In the genomic region with DNA sequence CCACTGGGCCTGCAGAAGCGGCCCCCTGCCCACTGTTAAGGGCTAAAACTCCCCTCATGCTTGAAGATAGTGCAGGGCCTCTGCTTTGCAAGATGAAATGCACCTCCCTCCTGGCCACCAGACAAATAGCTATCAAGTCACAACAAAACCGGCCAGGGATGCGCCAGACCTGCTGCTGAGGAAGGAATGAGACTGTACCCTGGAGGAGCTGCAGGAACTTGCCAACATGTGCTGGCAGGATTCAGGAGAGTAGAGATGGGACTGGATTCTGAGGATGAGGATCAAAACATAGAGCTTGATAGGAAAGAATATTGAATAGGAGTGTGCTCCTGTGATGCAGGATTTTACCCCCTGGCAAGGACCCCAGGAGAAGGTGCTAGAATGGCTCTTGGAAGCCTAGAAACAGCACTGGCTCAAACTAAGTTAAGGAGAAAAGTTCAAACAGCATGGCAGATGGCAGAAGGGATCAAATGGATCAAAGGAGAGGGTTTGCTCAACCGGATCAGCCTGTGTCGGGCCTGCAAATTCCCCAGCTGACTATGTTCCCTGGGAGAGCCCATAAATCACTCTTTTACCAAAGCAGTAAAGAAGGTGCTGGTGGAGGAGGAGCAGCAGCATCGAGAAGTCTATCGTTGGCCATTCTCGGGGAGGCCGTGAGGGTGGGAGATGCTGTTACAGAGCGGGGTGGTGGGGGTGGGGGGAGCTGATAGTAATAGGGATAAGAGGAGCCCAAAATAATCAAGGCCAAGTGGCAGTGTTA, we compare ENCODE assay signal across 18 cellular contexts. TPM values are rescaled to one million over a fixed set of nuclear protein-coding genes. Genes with fewer than 3 reads are reported as not detected.
DNase-seq lines count a peak whose midpoint lies in the region; ATAC-seq and TF ChIP-seq lines count a peak whose summit lies in the region.
"Had no signal": no experiment of that assay in that cellular context is flagged by ENCODE, and none has a peak within 500 bp of the region (broad histone marks: within the 10 kb centered on the region; RNA-seq: fewer than 3 reads in every experiment).

No MANE protein-coding gene starts in this region.

- no peaks in the 10 kb centered on the region for H3K9me3 ChIP-seq in IMR-90 (ENCODE audit: control insufficient read depth, insufficient read depth, low read length)
- no peaks in the 10 kb centered on the region for H3K9me3 ChIP-seq in spleen
- no peaks in the 10 kb centered on the region for H3K9me3 ChIP-seq in CD8-positive, alpha-beta memory T cell (ENCODE audit: low read length)
- no peaks in the 10 kb centered on the region for H3K9me3 ChIP-seq in OCI-LY7 (ENCODE audit: low read length)
- H3K9me3 ChIP-seq: stomach had no signal

- no peak overlapping the region for H4K8ac ChIP-seq in IMR-90 (ENCODE audit: low read depth in 2 of 2, low read length in 2 of 2)

- BruUV-seq in IMR-90 (replicated peaks; lab: Mats Ljungman, UMichigan) (no TSS peak), OCI-LY7 (replicated peaks; lab: Mats Ljungman, UMichigan) (no TSS peak)

- H4K20me1 ChIP-seq in IMR-90 (ENCODE audit: insufficient read depth, low read length), result no peaks in the 10 kb centered on the region
- H4K20me1 ChIP-seq in OCI-LY7 (ENCODE audit: insufficient read depth, low read length), result no peaks in the 10 kb centered on the region

- H3K4me2 ChIP-seq in IMR-90 (ENCODE audit: low read depth, low read length), result no peak overlapping the region
- no peak overlapping the region for H3K4me2 ChIP-seq in OCI-LY7 (ENCODE audit: low read length)

- no peak overlapping the region for H4K5ac ChIP-seq in IMR-90 (ENCODE audit: low read depth, low read length)

- H3K79me2 ChIP-seq in OCI-LY7 (ENCODE audit: insufficient read depth, low read depth, low read length), result no peaks in the 10 kb centered on the region

- peak; percentile 19 for DNase-seq in IMR-90
- DNase-seq in WTC11 (ENCODE audit: low spot score), result no peak
- DNase-seq in islet precursor cell, result peak; percentile 88
- DNase-seq in spleen, result peak; percentile 18
- DNase-seq in NCI-H128 (lab: John Stamatoyannopoulos, UW; ENCODE audit: unreplicated experiment), result no peak
- DNase-seq in CD8-positive, alpha-beta memory T cell, result no peak
- DNase-seq in OCI-LY7 (ENCODE audit: low spot score), result no peak
- DNase-seq in activated gamma-delta T cell treated with Interleukin-2 at 50 U/mL for 16 hours, result no peak
- DNase-seq: activated naive CD8-positive, alpha-beta T cell treated with anti-CD3 and anti-CD28 coated beads for 36 hours; DND-41; effector CD8-positive, alpha-beta T cell; foreskin melanocyte; midbrain; NCI-H1930; Right ventricle myocardium superior; stomach; T-helper 2 cell had no signal

- intact Hi-C loops in IMR-90 (cut with micrococcal nuclease), result no loop called here
- intact Hi-C loops in spleen (cut with DNase I; ENCODE audit: low total_unique reads), result no loop called here
- intact Hi-C loops in OCI-LY7 (cut with micrococcal nuclease; ENCODE audit: unreplicated experiment), result no loop called here

- ATAC-seq in IMR-90 (ENCODE audit: low read depth), result no peak
- ATAC-seq in WTC11, result peak; percentile 65

- H2AK9ac ChIP-seq in IMR-90 (replicated peaks; ENCODE audit: low read depth, low read length, poor library complexity), result no peak overlapping the region

- POLR2A ChIA-PET in IMR-90 (lab: Charles Lee; ENCODE audit: unreplicated experiment), result no interaction called here
- POLR2A ChIA-PET in WTC11 (lab: Charles Lee), result interaction anchor here (1.4 kb wide), 1 partner anchor 105 kb away, joined by 3 read pairs; no protein-coding TSS in a partner anchor
- POLR2A ChIA-PET in CD8-positive, alpha-beta memory T cell (lab: Charles Lee), result no interaction called here
- POLR2A ChIA-PET in OCI-LY7 (lab: Charles Lee), result no interaction called here

- no peak overlapping the region for H3K18ac ChIP-seq in IMR-90 (ENCODE audit: low read depth, low read length)

- no peak overlapping the region for H3K56ac ChIP-seq in IMR-90 (ENCODE audit: extremely low read depth, insufficient read depth, low read length)

- H2AK5ac ChIP-seq in IMR-90 (ENCODE audit: low read depth, low read length), result no peak overlapping the region

- in situ Hi-C loops in IMR-90 (cut with MboI; ENCODE audit: low sequenced_read_pairs), result loop anchor here (25.0 kb wide), 1 partner anchor 431 kb away; no protein-coding TSS in a partner anchor

- H3K27me3 ChIP-seq in IMR-90 (ENCODE audit: control insufficient read depth, insufficient read depth, low read length), result peaks cover 27% of the 10 kb centered on the region
- peaks cover 0 to under 1% (median 0%) of the 10 kb centered on the region in 7 donors for H3K27me3 ChIP-seq in spleen (replicated peaks in 1 of 7)
- H3K27me3 ChIP-seq in CD8-positive, alpha-beta memory T cell (ENCODE audit: insufficient read depth, low read length, poor library complexity, severe bottlenecking), result no peaks in the 10 kb centered on the region
- H3K27me3 ChIP-seq: stomach had no signal

- TF ChIP-seq CTCF in IMR-90 (conservative IDR thresholded peaks at IDR 0.05; ENCODE audit: low read depth, low read length), result no peak
- no peak for TF ChIP-seq CTCF in WTC11 (IDR thresholded peaks at IDR 0.05)
- TF ChIP-seq CTCF in spleen (IDR thresholded peaks at IDR 0.05 in 8 of 11, conservative IDR thresholded peaks at IDR 0.05 in 3 of 11), result no peak
- TF ChIP-seq CTCF in OCI-LY7 (conservative IDR thresholded peaks at IDR 0.05; ENCODE audit: low read length), result no peak

- no peak overlapping the region for H2BK5ac ChIP-seq in IMR-90 (ENCODE audit: low read depth, low read length, poor library complexity, severe bottlenecking)

- no peaks in the 10 kb centered on the region for H3K9me2 ChIP-seq in OCI-LY7 (ENCODE audit: insufficient read depth, low read length)

- H3K36me3 Mint-ChIP-seq in WTC11, result peaks cover 3% of the 10 kb centered on the region; the same call in 1 of the 2 replicates
- no peaks in the 10 kb centered on the region for H3K36me3 Mint-ChIP-seq in CD8-positive, alpha-beta memory T cell
- H3K36me3 Mint-ChIP-seq: activated naive CD8-positive, alpha-beta T cell treated with anti-CD3 and anti-CD28 coated beads for 36 hours had no signal

- TF ChIP-seq POLR2A in IMR-90 (IDR thresholded peaks at IDR 0.05; ENCODE audit: low read depth, low read length), result no peak
- no peak for TF ChIP-seq POLR2A in spleen (IDR thresholded peaks at IDR 0.05)

- dilution Hi-C loops in IMR-90 (cut with HindIII; ENCODE audit: low sequenced_read_pairs, unreplicated experiment), result no loop called here

- no peaks in the 10 kb centered on the region for H3K27me3 Mint-ChIP-seq in WTC11 (ENCODE audit: low read depth)
- H3K27me3 Mint-ChIP-seq in CD8-positive, alpha-beta memory T cell, result peaks cover 2 to 8% of the 10 kb centered on the region in 2 donors

- H3K36me3 ChIP-seq in IMR-90 (ENCODE audit: control insufficient read depth, insufficient read depth, low read length), result no peaks in the 10 kb centered on the region
- H3K36me3 ChIP-seq in spleen, result no peaks in the 10 kb centered on the region
- no peaks in the 10 kb centered on the region for H3K36me3 ChIP-seq in CD8-positive, alpha-beta memory T cell (ENCODE audit: insufficient read depth, low read length)
- no peaks in the 10 kb centered on the region for H3K36me3 ChIP-seq in OCI-LY7 (ENCODE audit: insufficient read depth, low read length)
- H3K36me3 ChIP-seq: stomach had no signal

- no peaks in the 10 kb centered on the region for H3K9me1 ChIP-seq in IMR-90 (ENCODE audit: insufficient read depth, low read length)

- 83% methylated on average over 1 of the region's 10 CpGs; no CpG with 5 or more reads in 1 of the 2 experiments for WGBS in IMR-90 (ENCODE audit: extremely low coverage in 2 of 2, insufficient read length in 1 of 2), 2 experiments
- WGBS in spleen, 5 donors, result 75 to 85% (median 82%) methylated on average over 10 of the region's 10 CpGs

- H3K4me1 ChIP-seq in IMR-90 (ENCODE audit: control insufficient read depth, insufficient read depth, low read length), result peaks cover 2% of the 10 kb centered on the region; the same call in 1 of the 2 replicates
- H3K4me1 ChIP-seq in spleen, result no peaks in the 10 kb centered on the region
- H3K4me1 ChIP-seq in CD8-positive, alpha-beta memory T cell (ENCODE audit: insufficient read depth, low read length), result no peaks in the 10 kb centered on the region
- H3K4me1 ChIP-seq in OCI-LY7 (ENCODE audit: insufficient read depth, low read length, poor library complexity, severe bottlenecking), result no peaks in the 10 kb centered on the region

- no peak overlapping the region for H3K27ac ChIP-seq in IMR-90 (ENCODE audit: insufficient read depth, low read length)
- no peak overlapping the region for H3K27ac ChIP-seq in spleen
- no peak overlapping the region for H3K27ac ChIP-seq in CD8-positive, alpha-beta memory T cell (ENCODE audit: low read depth, low read length)
- H3K27ac ChIP-seq in OCI-LY7 (ENCODE audit: low read depth, low read length, poor library complexity, severe bottlenecking), result no peak overlapping the region
- H3K27ac ChIP-seq: stomach had no signal

- no peak overlapping the region for H3K4me3 Mint-ChIP-seq in WTC11
- H3K4me3 Mint-ChIP-seq in CD8-positive, alpha-beta memory T cell, result no peak overlapping the region
- H3K4me3 Mint-ChIP-seq: activated naive CD8-positive, alpha-beta T cell treated with anti-CD3 and anti-CD28 coated beads for 36 hours had no signal

- no peak overlapping the region for H3K14ac ChIP-seq in IMR-90 (replicated peaks; ENCODE audit: low read depth, low read length)

- CTCF ChIA-PET in IMR-90 (lab: Yijun Ruan, JAX) (interaction anchor here (1.0 to 1.5 kb wide), 3 partner anchors 15 to 25 kb away, joined by 3 read pairs; no protein-coding TSS in a partner anchor), WTC11 (lab: Charles Lee) (interaction anchor here (0.6 to 1.8 kb wide), 4 partner anchors 44 to 141 kb away, joined by 3 to 7 read pairs (median 4); partner anchors contain the start of gene LRRC59), OCI-LY7 (lab: Charles Lee; ENCODE audit: unreplicated experiment) (interaction anchor here (0.5 kb wide), 1 partner anchor 641 kb away, joined by 7 read pairs; no protein-coding TSS in a partner anchor)
- CTCF ChIA-PET in CD8-positive, alpha-beta memory T cell (lab: Charles Lee), result no interaction called here

- no peaks in the 10 kb centered on the region for H3K4me1 Mint-ChIP-seq in WTC11
- no peaks in the 10 kb centered on the region for H3K4me1 Mint-ChIP-seq in CD8-positive, alpha-beta memory T cell
- H3K4me1 Mint-ChIP-seq: activated naive CD8-positive, alpha-beta T cell treated with anti-CD3 and anti-CD28 coated beads for 36 hours had no signal

- H4K91ac ChIP-seq in IMR-90 (ENCODE audit: insufficient read depth, low read depth, low read length), result no peak overlapping the region

- H3K4me3 ChIP-seq in IMR-90 (ENCODE audit: insufficient read depth, low read depth, low read length), result no peak overlapping the region
- no peak overlapping the region for H3K4me3 ChIP-seq in spleen
- H3K4me3 ChIP-seq in CD8-positive, alpha-beta memory T cell (ENCODE audit: low read length), result no peak overlapping the region
- no peak overlapping the region for H3K4me3 ChIP-seq in OCI-LY7 (ENCODE audit: low read depth, low read length, poor library complexity, severe bottlenecking)
- H3K4me3 ChIP-seq: stomach had no signal

- no peak overlapping the region for H3K9ac ChIP-seq in IMR-90 (ENCODE audit: low read depth, low read length)

- H2AFZ ChIP-seq in IMR-90 (replicated peaks; ENCODE audit: low read length, poor library complexity), result no peak overlapping the region
- no peak overlapping the region for H2AFZ ChIP-seq in OCI-LY7 (ENCODE audit: low read length)

- H3K23ac ChIP-seq in IMR-90 (ENCODE audit: low read depth, low read length), result no peak overlapping the region

- H3K27ac Mint-ChIP-seq in WTC11, result no peak overlapping the region
- H3K27ac Mint-ChIP-seq in CD8-positive, alpha-beta memory T cell, result no peak overlapping the region
- H3K27ac Mint-ChIP-seq: activated naive CD8-positive, alpha-beta T cell treated with anti-CD3 and anti-CD28 coated beads for 36 hours had no signal

- H2BK20ac ChIP-seq in IMR-90 (ENCODE audit: low read depth, low read length), result no peak overlapping the region

- H3K9me3 Mint-ChIP-seq in WTC11, result peaks cover 9% of the 10 kb centered on the region
- H3K9me3 Mint-ChIP-seq in CD8-positive, alpha-beta memory T cell, result no peaks in the 10 kb centered on the region
- H3K9me3 Mint-ChIP-seq: activated naive CD8-positive, alpha-beta T cell treated with anti-CD3 and anti-CD28 coated beads for 36 hours had no signal

- H3K79me1 ChIP-seq in IMR-90 (ENCODE audit: low read depth in 1 of 2, low read length in 2 of 2), result no peaks in the 10 kb centered on the region

- no peak overlapping the region for H2BK15ac ChIP-seq in IMR-90 (ENCODE audit: low read depth, low read length)

- H3K4ac ChIP-seq in IMR-90 (ENCODE audit: low read depth, low read length), result no peak overlapping the region

- no peak for TF ChIP-seq RAD21 in IMR-90 (IDR thresholded peaks at IDR 0.05; ENCODE audit: low read length)

- no peak overlapping the region for H2BK120ac ChIP-seq in IMR-90 (ENCODE audit: low read depth, low read length)

RNA-seq across cellular contexts. Expression of gene XYLT2, which starts 27.2 kb away (rescaled TPM):
- 31.9 and 35.0 TPM in 2 replicates for total RNA-seq in IMR-90 (2012; rRNA removed)
- 27.7 and 35.7 TPM in 2 replicates for polyA plus RNA-seq in IMR-90 (2012; rRNA removed)
- polyA plus RNA-seq in IMR-90 (2012; cell fraction: cytosol; rRNA removed), result 20.7 and 31.6 TPM in 2 replicates
- polyA plus RNA-seq in IMR-90 (2012; cell fraction: nucleus; rRNA removed; ENCODE audit: low replicate concordance), result 39.1 and 85.9 TPM in 2 replicates
- total RNA-seq in WTC11 (2021), result 35.7 to 39.7 TPM (median 37.9 TPM) in 3 replicates
- 10 to 100 TPM; 17.9 to 27.3 (median 23.3) TPM for total RNA-seq in spleen
- 10 to 100 TPM; 10.0 to 19.1 (median 14.2) TPM for polyA plus RNA-seq in spleen
- total RNA-seq in CD8-positive, alpha-beta memory T cell, result 10 to 100 TPM; 31.8 to 32.6 TPM
- 17.8 TPM for polyA plus RNA-seq in CD8-positive, alpha-beta memory T cell
- 22.4 and 22.5 TPM in 2 replicates for total RNA-seq in OCI-LY7 (2014; rRNA removed; shearing (Covaris generic))
- 20.9 and 25.5 TPM in 2 replicates for total RNA-seq in OCI-LY7 (2022)

RNA-seq across cellular contexts. Expression of gene TMEM92, which starts 44.5 kb away (rescaled TPM):
- total RNA-seq in IMR-90 (2012; rRNA removed) (0.18 and 0.28 TPM in 2 replicates), WTC11 (2021) (9.8 to 10.4 TPM (median 10.3 TPM) in 3 replicates), spleen (under 1 TPM in 2 of 7 donors, not detected in 5; 0.44 to 0.49 TPM), OCI-LY7 (2022) (not detected in 2 replicates)
- polyA plus RNA-seq in IMR-90 (2012; rRNA removed) (0.86 and 1.7 TPM in 2 replicates), spleen (under 1 TPM in 1 of 3 donors, not detected in 2; 0.06 TPM)
- 0.90 and 1.4 TPM in 2 replicates for polyA plus RNA-seq in IMR-90 (2012; cell fraction: cytosol; rRNA removed)
- 1.0 and 1.1 TPM in 2 replicates for polyA plus RNA-seq in IMR-90 (2012; cell fraction: nucleus; rRNA removed; ENCODE audit: low replicate concordance)
- total RNA-seq in CD8-positive, alpha-beta memory T cell, result not detected
- polyA plus RNA-seq in CD8-positive, alpha-beta memory T cell, result not detected
- total RNA-seq in OCI-LY7 (2014; rRNA removed; shearing (Covaris generic)), result not detected in 2 replicates
- total RNA-seq: activated naive CD8-positive, alpha-beta T cell treated with anti-CD3 and anti-CD28 coated beads for 36 hours; cardiac septum; Right ventricle myocardium superior had no signal

RNA-seq across cellular contexts. Expression of gene MRPL27, which starts 54.3 kb away (rescaled TPM):
- 152 and 202 TPM in 2 replicates for total RNA-seq in IMR-90 (2012; rRNA removed)
- 156 and 176 TPM in 2 replicates for polyA plus RNA-seq in IMR-90 (2012; rRNA removed)
- polyA plus RNA-seq in IMR-90 (2012; cell fraction: cytosol; rRNA removed), result 138 and 201 TPM in 2 replicates
- 60.7 and 89.8 TPM in 2 replicates for polyA plus RNA-seq in IMR-90 (2012; cell fraction: nucleus; rRNA removed; ENCODE audit: low replicate concordance)
- total RNA-seq in WTC11 (2021), result 66.7 to 80.5 TPM (median 69.8 TPM) in 3 replicates
- total RNA-seq in spleen, result 10 to 100 TPM; 26.4 to 40.7 (median 34.0) TPM
- polyA plus RNA-seq in spleen, result 100 to 1,000 TPM in 1 of 3 donors, 10 to 100 TPM in 2; 85.3 to 102 (median 92.8) TPM
- total RNA-seq in CD8-positive, alpha-beta memory T cell, result 10 to 100 TPM; 87.2 to 88.8 TPM
- 49.2 TPM for polyA plus RNA-seq in CD8-positive, alpha-beta memory T cell
- total RNA-seq in OCI-LY7 (2014; rRNA removed; shearing (Covaris generic)), result 80.2 and 85.1 TPM in 2 replicates
- total RNA-seq in OCI-LY7 (2022), result 63.9 and 68.8 TPM in 2 replicates

RNA-seq across cellular contexts. Expression of gene EME1, which starts 54.3 kb away (rescaled TPM):
- total RNA-seq in IMR-90 (2012; rRNA removed) (8.9 and 9.1 TPM in 2 replicates), WTC11 (2021) (22.8 to 27.1 TPM (median 24.9 TPM) in 3 replicates), spleen (1 to 10 TPM in 6 of 7 donors, under 1 TPM in 1; 0.66 to 3.6 (median 1.9) TPM), OCI-LY7 (2022) (34.2 and 38.2 TPM in 2 replicates)
- polyA plus RNA-seq in IMR-90 (2012; rRNA removed) (9.4 and 10.1 TPM in 2 replicates), spleen (1 to 10 TPM; 1.1 to 3.0 (median 1.9) TPM)
- polyA plus RNA-seq in IMR-90 (2012; cell fraction: cytosol; rRNA removed), result 1.4 and 4.8 TPM in 2 replicates
- 20.8 and 44.5 TPM in 2 replicates for polyA plus RNA-seq in IMR-90 (2012; cell fraction: nucleus; rRNA removed; ENCODE audit: low replicate concordance)
- total RNA-seq in CD8-positive, alpha-beta memory T cell, result 10 to 100 TPM; 23.6 to 24.8 TPM
- 0.43 TPM for polyA plus RNA-seq in CD8-positive, alpha-beta memory T cell
- 25.2 and 34.0 TPM in 2 replicates for total RNA-seq in OCI-LY7 (2014; rRNA removed; shearing (Covaris generic))
- total RNA-seq: Right ventricle myocardium superior had no signal

Comparison
In these comparisons a context has a peak if more than half of its experiments do, and no peak if none do; other contexts are left out.
1. DNase-seq: peak in IMR-90 (single experiment), islet precursor cell (single experiment) and spleen (single experiment); none in WTC11 (single experiment), NCI-H128 (single experiment), CD8-positive, alpha-beta memory T cell (0 of 5), OCI-LY7 (single experiment) and activated gamma-delta T cell treated with Interleukin-2 at 50 U/mL for 16 hours (single experiment).